ENCODE assay signal across 1 cellular context in the genomic region with DNA sequence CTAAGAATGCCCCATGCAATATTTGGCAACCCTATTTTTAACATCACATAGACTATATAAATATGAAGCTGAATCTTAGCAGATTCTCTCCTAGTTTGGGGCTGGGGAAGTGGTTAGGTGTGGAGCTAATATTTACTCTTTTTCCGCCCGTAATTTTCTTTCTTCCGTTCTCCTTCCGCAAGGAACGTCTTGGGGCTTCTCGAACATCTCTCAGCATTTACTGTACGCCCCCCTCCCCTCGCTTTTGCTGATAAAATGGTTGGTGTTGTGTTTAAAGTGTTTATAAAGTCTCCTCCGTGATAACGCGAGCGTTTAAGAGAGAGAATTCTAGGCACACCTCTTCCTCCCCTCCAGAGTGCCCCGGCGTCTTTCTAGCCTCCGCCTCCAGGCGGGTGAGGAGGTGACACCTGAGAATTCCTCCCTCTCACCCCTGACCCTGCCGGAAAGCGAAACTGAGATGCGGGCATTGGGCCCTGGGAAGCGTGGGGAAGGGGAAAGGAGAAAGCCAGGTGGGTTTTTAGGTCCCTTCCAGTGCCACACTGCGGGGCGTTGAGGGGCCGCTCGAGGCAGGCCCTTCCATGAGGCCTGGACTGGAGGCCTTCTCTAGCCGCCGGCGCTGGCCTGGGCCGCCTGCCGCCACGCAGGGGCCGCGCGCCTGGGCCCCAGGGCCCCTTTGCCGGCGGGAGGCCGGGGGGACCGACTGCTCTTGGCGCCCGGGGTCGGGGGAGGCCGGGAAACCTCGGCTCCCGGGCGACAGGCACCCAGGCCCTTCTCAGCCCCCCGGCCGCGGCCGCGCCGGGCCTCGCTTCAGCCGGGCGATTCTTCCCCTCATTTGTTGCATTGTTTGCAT.
TF ChIP-seq lines count a peak whose summit lies in the region.
"Not testable (repeated sequence)": the region's sequence is repeated elsewhere in the genome, so short reads cannot be mapped to it uniquely, and the experiment has no call there.

No MANE protein-coding gene starts in this region.

TF ChIP-seq in HepG2, 621 proteins besides CTCF, POLR2A, EP300 and RAD21 (continued from another document):
- TF ChIP-seq, protein P1, sequence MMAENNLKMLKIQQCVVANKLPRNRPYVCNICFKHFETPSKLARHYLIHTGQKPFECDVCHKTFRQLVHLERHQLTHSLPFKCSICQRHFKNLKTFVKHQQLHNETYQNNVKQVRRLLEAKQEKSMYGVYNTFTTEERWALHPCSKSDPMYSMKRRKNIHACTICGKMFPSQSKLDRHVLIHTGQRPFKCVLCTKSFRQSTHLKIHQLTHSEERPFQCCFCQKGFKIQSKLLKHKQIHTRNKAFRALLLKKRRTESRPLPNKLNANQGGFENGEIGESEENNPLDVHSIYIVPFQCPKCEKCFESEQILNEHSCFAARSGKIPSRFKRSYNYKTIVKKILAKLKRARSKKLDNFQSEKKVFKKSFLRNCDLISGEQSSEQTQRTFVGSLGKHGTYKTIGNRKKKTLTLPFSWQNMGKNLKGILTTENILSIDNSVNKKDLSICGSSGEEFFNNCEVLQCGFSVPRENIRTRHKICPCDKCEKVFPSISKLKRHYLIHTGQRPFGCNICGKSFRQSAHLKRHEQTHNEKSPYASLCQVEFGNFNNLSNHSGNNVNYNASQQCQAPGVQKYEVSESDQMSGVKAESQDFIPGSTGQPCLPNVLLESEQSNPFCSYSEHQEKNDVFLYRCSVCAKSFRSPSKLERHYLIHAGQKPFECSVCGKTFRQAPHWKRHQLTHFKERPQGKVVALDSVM (CRISPR knock-in tag; IDR thresholded peaks at IDR 0.05), result peak; percentile 67; the same call in 1 of the 2 replicates
- 0 out of 2 replicates have a peak, but pooled peaks have one; percentile 47 for TF ChIP-seq KDM5A (IDR thresholded peaks at IDR 0.05; ENCODE audit: borderline replicate concordance, low read length)
- TF ChIP-seq POLR2G (IDR thresholded peaks at IDR 0.05; ENCODE audit: low read depth, low read length), result peak; percentile 67
- TF ChIP-seq PHF20 (CRISPR knock-in tag; IDR thresholded peaks at IDR 0.05), result 0 out of 2 replicates have a peak, but pooled peaks have one; percentile 44
- TF ChIP-seq PITX1 (CRISPR knock-in tag; IDR thresholded peaks at IDR 0.05), result 0 out of 2 replicates have a peak, but pooled peaks have one; percentile 24
- peak; percentile 58 for TF ChIP-seq KDM2A (CRISPR knock-in tag; IDR thresholded peaks at IDR 0.05; ENCODE audit: borderline replicate concordance, low read depth)
- peak; percentile 20; the same call in 1 of the 2 replicates for TF ChIP-seq SOX13 (IDR thresholded peaks at IDR 0.05)
- TF ChIP-seq SOX13 (CRISPR knock-in tag; conservative IDR thresholded peaks at IDR 0.05 in 1 of 2, IDR thresholded peaks at IDR 0.05 in 1 of 2), result not testable (repeated sequence)
- TF ChIP-seq MIXL1 (CRISPR knock-in tag; IDR thresholded peaks at IDR 0.05), result 0 out of 2 replicates have a peak, but pooled peaks have one; percentile 22
- 0 out of 2 replicates have a peak, but pooled peaks have one; percentile 27 for TF ChIP-seq ZNF253 (CRISPR knock-in tag; IDR thresholded peaks at IDR 0.05; ENCODE audit: borderline replicate concordance)
- peak; percentile 33; the same call in 1 of the 2 replicates for TF ChIP-seq NFKB2 (CRISPR knock-in tag; IDR thresholded peaks at IDR 0.05; ENCODE audit: borderline replicate concordance)
- TF ChIP-seq, protein P2, sequence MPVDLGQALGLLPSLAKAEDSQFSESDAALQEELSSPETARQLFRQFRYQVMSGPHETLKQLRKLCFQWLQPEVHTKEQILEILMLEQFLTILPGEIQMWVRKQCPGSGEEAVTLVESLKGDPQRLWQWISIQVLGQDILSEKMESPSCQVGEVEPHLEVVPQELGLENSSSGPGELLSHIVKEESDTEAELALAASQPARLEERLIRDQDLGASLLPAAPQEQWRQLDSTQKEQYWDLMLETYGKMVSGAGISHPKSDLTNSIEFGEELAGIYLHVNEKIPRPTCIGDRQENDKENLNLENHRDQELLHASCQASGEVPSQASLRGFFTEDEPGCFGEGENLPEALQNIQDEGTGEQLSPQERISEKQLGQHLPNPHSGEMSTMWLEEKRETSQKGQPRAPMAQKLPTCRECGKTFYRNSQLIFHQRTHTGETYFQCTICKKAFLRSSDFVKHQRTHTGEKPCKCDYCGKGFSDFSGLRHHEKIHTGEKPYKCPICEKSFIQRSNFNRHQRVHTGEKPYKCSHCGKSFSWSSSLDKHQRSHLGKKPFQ (CRISPR knock-in tag; IDR thresholded peaks at IDR 0.05; ENCODE audit: insufficient replicate concordance), result peak; percentile 34
- TF ChIP-seq ASH2L (IDR thresholded peaks at IDR 0.05; ENCODE audit: insufficient read length, low read depth, low read length), result peak; percentile 73
- peak; percentile 74 for TF ChIP-seq ZNF547 (CRISPR knock-in tag; IDR thresholded peaks at IDR 0.05)
- TF ChIP-seq RBFOX2 (IDR thresholded peaks at IDR 0.05; ENCODE audit: low read depth, low read length), result peak; percentile 52
- TF ChIP-seq YEATS4 (CRISPR knock-in tag; IDR thresholded peaks at IDR 0.05; ENCODE audit: borderline replicate concordance), result peak; percentile 55; the same call in 1 of the 2 replicates
- peak; percentile 68; the same call in 1 of the 2 replicates for TF ChIP-seq ZNF274 (CRISPR knock-in tag; IDR thresholded peaks at IDR 0.05)
- TF ChIP-seq, protein P3, sequence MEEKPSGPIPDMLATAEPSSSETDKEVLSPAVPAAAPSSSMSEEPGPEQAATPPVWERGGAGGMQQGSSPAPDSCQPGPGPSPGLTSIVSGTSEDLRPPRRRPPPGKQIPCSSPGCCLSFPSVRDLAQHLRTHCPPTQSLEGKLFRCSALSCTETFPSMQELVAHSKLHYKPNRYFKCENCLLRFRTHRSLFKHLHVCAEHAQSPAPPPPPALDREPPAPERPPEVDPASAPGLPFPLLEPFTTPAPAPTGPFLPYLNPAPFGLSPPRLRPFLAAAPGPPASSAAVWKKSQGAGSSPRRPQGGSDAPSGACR (CRISPR knock-in tag; IDR thresholded peaks at IDR 0.05), result 0 out of 2 replicates have a peak, but pooled peaks have one; percentile 51
- peak; percentile 25; the same call in 1 of the 2 replicates for TF ChIP-seq ZMYM4 (CRISPR knock-in tag; IDR thresholded peaks at IDR 0.05)
- TF ChIP-seq GABPB1 (CRISPR knock-in tag; IDR thresholded peaks at IDR 0.05), result peak; percentile 48; the same call in 1 of the 2 replicates
- 0 out of 2 replicates have a peak, but pooled peaks have one; percentile 27 for TF ChIP-seq NRL (CRISPR knock-in tag; IDR thresholded peaks at IDR 0.05; ENCODE audit: borderline replicate concordance)
- peak; percentile 69; the same call in 1 of the 2 replicates for TF ChIP-seq ZNF891 (CRISPR knock-in tag; IDR thresholded peaks at IDR 0.05)
- 0 out of 2 replicates have a peak, but pooled peaks have one; percentile 58 for TF ChIP-seq ZSCAN20 (CRISPR knock-in tag; IDR thresholded peaks at IDR 0.05; ENCODE audit: borderline replicate concordance)
- peak in 1 of 2 experiments; percentile 86; a peak in 2 of 4 replicates for TF ChIP-seq NR2F1 (CRISPR knock-in tag; IDR thresholded peaks at IDR 0.05)
- TF ChIP-seq, protein P4, sequence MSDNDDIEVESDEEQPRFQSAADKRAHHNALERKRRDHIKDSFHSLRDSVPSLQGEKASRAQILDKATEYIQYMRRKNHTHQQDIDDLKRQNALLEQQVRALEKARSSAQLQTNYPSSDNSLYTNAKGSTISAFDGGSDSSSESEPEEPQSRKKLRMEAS (IDR thresholded peaks at IDR 0.05), result peak; percentile 74
- TF ChIP-seq, protein P5, sequence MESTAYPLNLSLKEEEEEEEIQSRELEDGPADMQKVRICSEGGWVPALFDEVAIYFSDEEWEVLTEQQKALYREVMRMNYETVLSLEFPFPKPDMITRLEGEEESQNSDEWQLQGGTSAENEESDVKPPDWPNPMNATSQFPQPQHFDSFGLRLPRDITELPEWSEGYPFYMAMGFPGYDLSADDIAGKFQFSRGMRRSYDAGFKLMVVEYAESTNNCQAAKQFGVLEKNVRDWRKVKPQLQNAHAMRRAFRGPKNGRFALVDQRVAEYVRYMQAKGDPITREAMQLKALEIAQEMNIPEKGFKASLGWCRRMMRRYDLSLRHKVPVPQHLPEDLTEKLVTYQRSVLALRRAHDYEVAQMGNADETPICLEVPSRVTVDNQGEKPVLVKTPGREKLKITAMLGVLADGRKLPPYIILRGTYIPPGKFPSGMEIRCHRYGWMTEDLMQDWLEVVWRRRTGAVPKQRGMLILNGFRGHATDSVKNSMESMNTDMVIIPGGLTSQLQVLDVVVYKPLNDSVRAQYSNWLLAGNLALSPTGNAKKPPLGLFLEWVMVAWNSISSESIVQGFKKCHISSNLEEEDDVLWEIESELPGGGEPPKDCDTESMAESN (CRISPR knock-in tag; conservative IDR thresholded peaks at IDR 0.05), result peak; percentile 41; the same call in 1 of the 2 replicates
